25 cellular contexts compared by ENCODE assay signal in genomic region chr18:75698861-75699260, GRCh38.
"Had no signal": no experiment of that assay in that cellular context is flagged by ENCODE, and none has a peak within 500 bp of the region (broad histone marks: within the 10 kb centered on the region; RNA-seq: fewer than 3 reads in every experiment).

No MANE protein-coding gene starts in this region.

- FAIRE-seq: bronchial epithelial cell had no signal

- DNase-seq: activated B cell treated with CpG ODN at 0.5 μM for 24 hours; activated CD4-positive, alpha-beta T cell treated with anti-CD3 and anti-CD28 coated beads for 1 hour; activated CD4-positive, alpha-beta T cell treated with anti-CD3 and anti-CD28 coated beads, Interleukin-2, amount 10 ng/mL, durations not matched to agents 24 days and 14 days; activated CD4-positive, alpha-beta T cell treated with anti-CD3 and anti-CD28 coated beads, Interleukin-2, amount 50 U/mL, for 48 hours; activated CD8-positive, alpha-beta memory T cell treated with anti-CD3 and anti-CD28 coated beads, Interleukin-2, amount 10 ng/mL, durations not matched to agents 7 days and 5 days; activated effector memory CD4-positive, alpha-beta T cell treated with Interleukin-2 at 50 U/mL for 16 hours; activated naive CD4-positive, alpha-beta T cell; activated T-cell treated with anti-CD3 and anti-CD28 coated beads, Interleukin-2, amount 50 U/mL, for 24 hours; amniotic stem cell; body of pancreas; central memory CD4-positive, alpha-beta T cell; Karpas-422; MM.1S; NCI-H1105; NCI-H1436 treated with DMSO at 0.1 percent for 48 hours; NCI-H187; NCI-H2081; NCI-H2171 treated with DMSO at 0.1 percent for 48 hours; NCI-H226; NCI-H69; RPMI8226; T-helper 17 cell; T-helper 9 cell had no signal

- ATAC-seq: activated CD8-positive, alpha-beta memory T cell treated with anti-CD3 and anti-CD28 coated beads, Interleukin-2, amount 10 ng/mL, durations not matched to agents 7 days and 5 days; body of pancreas; Right ventricle myocardium inferior; T-helper 17 cell had no signal
